8 cellular contexts compared by ENCODE assay signal in the genomic region with DNA sequence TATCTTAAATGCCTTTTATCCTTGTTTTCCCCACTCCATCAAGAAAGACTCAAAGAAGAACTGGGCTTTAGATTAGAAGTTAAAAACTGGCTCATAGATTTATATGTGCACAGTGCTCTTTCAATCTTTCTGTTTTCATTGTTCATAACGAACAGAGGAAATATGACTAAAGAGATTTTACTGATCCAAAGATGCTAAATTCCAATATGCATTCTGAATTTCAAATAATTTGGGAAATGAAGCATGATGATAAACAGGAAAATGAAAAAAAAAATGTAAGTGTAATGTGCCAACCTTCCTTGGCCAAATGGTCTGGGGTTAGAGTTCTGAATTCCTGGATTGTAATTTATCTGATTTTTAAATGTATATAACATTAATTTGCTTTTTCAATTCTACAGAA. TPM values are rescaled to one million over a fixed set of nuclear protein-coding genes. Genes with fewer than 3 reads are reported as not detected.
"Had no signal": no experiment of that assay in that cellular context is flagged by ENCODE, and none has a peak within 500 bp of the region (broad histone marks: within the 10 kb centered on the region; RNA-seq: fewer than 3 reads in every experiment).

No MANE protein-coding gene starts in this region.

- H3K4me2 ChIP-seq: GM23338 had no signal

- H3K4me3 ChIP-seq: GM23338 had no signal

- ATAC-seq: GM23338 had no signal

- DNase-seq: H9, HCEC 1CT had no signal

- FAIRE-seq: H1, H54, HTR-8/SVneo had no signal

RNA-seq across cellular contexts. Expression of a gene that starts 25.0 kb away (rescaled TPM):
- total RNA-seq: GM23338, H1, H9, HT-29 had no signal
- polyA plus RNA-seq: GM23338, H1, IgD-negative memory B cell had no signal
